In genomic region chr17:61821655-61822054, GRCh38 we compare ENCODE assay signal across 24 cellular contexts.
"Had no signal": no experiment of that assay in that cellular context is flagged by ENCODE, and none has a peak within 500 bp of the region (broad histone marks: within the 10 kb centered on the region; RNA-seq: fewer than 3 reads in every experiment).

No MANE protein-coding gene starts in this region.

- H3K36me3 ChIP-seq: colonic mucosa, esophagus muscularis mucosa, esophagus squamous epithelium, gastrocnemius medialis, gastroesophageal sphincter, heart left ventricle, heart right ventricle had no signal

- ATAC-seq: effector memory CD8-positive, alpha-beta T cell; esophagus mucosa; foreskin keratinocyte; gastrocnemius medialis; gastroesophageal sphincter; heart left ventricle; heart right ventricle had no signal

- H3K9me3 ChIP-seq: colonic mucosa, esophagus muscularis mucosa, esophagus squamous epithelium, gastrocnemius medialis, gastroesophageal sphincter had no signal

- H3K27ac Mint-ChIP-seq: dendritic cell treated with granulocyte-macrophage colony-stimulating factor and Interleukin-4, amounts not matched to agents 40 ng/mL and 50 ng/mL, for 4 days; effector memory CD8-positive, alpha-beta T cell; endodermal cell had no signal

- H3K27me3 Mint-ChIP-seq: dendritic cell treated with granulocyte-macrophage colony-stimulating factor and Interleukin-4, amounts not matched to agents 40 ng/mL and 50 ng/mL, for 4 days; effector memory CD8-positive, alpha-beta T cell had no signal

- H3K27ac ChIP-seq: colonic mucosa, coronary artery, dorsolateral prefrontal cortex, epithelial cell of prostate, esophagus muscularis mucosa, esophagus squamous epithelium, foreskin keratinocyte, gastrocnemius medialis, gastroesophageal sphincter, heart left ventricle, heart right ventricle had no signal

- H3K4me3 Mint-ChIP-seq: dendritic cell treated with granulocyte-macrophage colony-stimulating factor and Interleukin-4, amounts not matched to agents 40 ng/mL and 50 ng/mL, for 4 days; effector memory CD8-positive, alpha-beta T cell; endodermal cell had no signal

- H3K9me3 Mint-ChIP-seq: effector memory CD8-positive, alpha-beta T cell had no signal

- H3K4me3 ChIP-seq: colonic mucosa, coronary artery, dorsolateral prefrontal cortex, esophagus muscularis mucosa, esophagus squamous epithelium, gastrocnemius medialis, gastroesophageal sphincter, heart left ventricle, heart right ventricle had no signal

- H3K27me3 ChIP-seq: colonic mucosa, dorsolateral prefrontal cortex, esophagus muscularis mucosa, esophagus squamous epithelium, foreskin keratinocyte, gastrocnemius medialis, gastroesophageal sphincter, heart left ventricle, heart right ventricle had no signal

- H3K4me1 ChIP-seq: colonic mucosa, esophagus muscularis mucosa, esophagus squamous epithelium, foreskin keratinocyte, gastrocnemius medialis, gastroesophageal sphincter, heart left ventricle, heart right ventricle had no signal

- DNase-seq: colonic mucosa; cortex of kidney; dermis blood vessel endothelial cell; dorsolateral prefrontal cortex; effector CD4-positive, alpha-beta T cell; effector CD8-positive, alpha-beta T cell; effector memory CD4-positive, alpha-beta T cell; effector memory CD8-positive, alpha-beta T cell; endodermal cell; esophagus squamous epithelium; foreskin fibroblast; foreskin keratinocyte; foreskin melanocyte; gastrocnemius medialis; glutamatergic neuron; head of caudate nucleus; heart left ventricle; heart right ventricle had no signal
